13 cellular contexts compared by ENCODE assay signal in the genomic region with DNA sequence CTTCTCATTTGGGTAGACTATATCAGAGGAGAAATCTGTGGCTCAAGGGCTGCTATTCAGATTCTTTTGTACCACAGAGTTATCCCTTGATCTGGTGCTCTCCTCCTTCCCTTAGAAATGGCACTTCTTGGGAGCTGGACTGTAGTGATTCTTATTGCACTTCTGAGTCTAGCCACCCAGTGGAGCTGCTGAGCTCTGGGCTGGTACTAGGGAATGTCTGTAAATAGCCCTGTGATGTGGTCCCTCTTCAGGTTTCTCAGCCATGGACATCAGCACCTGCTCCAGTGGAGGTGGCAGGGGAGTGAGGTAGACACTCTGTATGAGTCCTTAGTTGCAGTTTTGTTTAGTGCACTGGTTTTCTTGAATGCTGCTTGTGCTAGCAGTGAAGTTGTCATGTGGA.
DNase-seq lines count a peak whose midpoint lies in the region; ATAC-seq and TF ChIP-seq lines count a peak whose summit lies in the region.
"Had no signal": no experiment of that assay in that cellular context is flagged by ENCODE, and none has a peak within 500 bp of the region (broad histone marks: within the 10 kb centered on the region; RNA-seq: fewer than 3 reads in every experiment).

No MANE protein-coding gene starts in this region.

- intact Hi-C loops in left cardiac atrium (cut with DNase I), result no loop called here

- H3K4me1 Mint-ChIP-seq in WTC11, result peaks cover 8% of the 10 kb centered on the region
- no peaks in the 10 kb centered on the region for H3K4me1 Mint-ChIP-seq in osteocyte (ENCODE audit: unreplicated experiment)
- H3K4me1 Mint-ChIP-seq: memory B cell had no signal

- H3K27ac Mint-ChIP-seq in WTC11 (no peak overlapping the region), osteocyte (ENCODE audit: unreplicated experiment) (no peak overlapping the region)
- H3K27ac Mint-ChIP-seq: memory B cell had no signal

- H3K9me3 Mint-ChIP-seq in WTC11, result peaks cover 8% of the 10 kb centered on the region
- H3K9me3 Mint-ChIP-seq in osteocyte (ENCODE audit: unreplicated experiment), result peaks cover 15% of the 10 kb centered on the region

- peak; percentile 38 for TF ChIP-seq CTCF in WTC11 (IDR thresholded peaks at IDR 0.05)
- TF ChIP-seq CTCF in osteocyte (IDR thresholded peaks at IDR 0.05), result peak; percentile 32

- DNase-seq in NCI-H82 (lab: John Stamatoyannopoulos, UW) (peak; percentile 52), NCI-H82 treated with DMSO at 0.1 percent for 48 hours (lab: John Stamatoyannopoulos, UW; ENCODE audit: unreplicated experiment) (no peak), Kasumi-1 (lab: John Stamatoyannopoulos, UW) (peak; percentile 24 to 28), WTC11 (ENCODE audit: low spot score) (peak; percentile 71), osteocyte (ENCODE audit: extremely low spot score, unreplicated experiment) (no peak), left cardiac atrium (no peak)
- DNase-seq in activated naive CD4-positive, alpha-beta T cell treated with Interleukin-2 at 50 U/mL for 16 hours, result no peak
- no peak for DNase-seq in activated CD4-positive, alpha-beta T cell treated with anti-CD3 and anti-CD28 coated beads for 1 hour
- DNase-seq: activated CD8-positive, alpha-beta memory T cell treated with anti-CD3 and anti-CD28 coated beads, Interleukin-2, amount 50 U/mL, for 4 hours; NCI-H446 treated with DMSO at 0.1 percent for 48 hours; psoas muscle; T-helper 2 cell had no signal

- CTCF ChIA-PET in WTC11 (lab: Charles Lee), result interaction anchor here (0.6 to 2.1 kb wide), 6 partner anchors 53 to 356 kb away, joined by 3 to 16 read pairs (median 6); no protein-coding TSS in a partner anchor

- POLR2A ChIA-PET in WTC11 (lab: Charles Lee), result no interaction called here

- H3K36me3 Mint-ChIP-seq in WTC11 (peaks cover 3% of the 10 kb centered on the region; the same call in 1 of the 2 replicates), osteocyte (ENCODE audit: unreplicated experiment) (no peaks in the 10 kb centered on the region)
- H3K36me3 Mint-ChIP-seq: memory B cell had no signal

- H3K4me3 Mint-ChIP-seq in WTC11, result no peak overlapping the region
- H3K4me3 Mint-ChIP-seq in osteocyte (ENCODE audit: unreplicated experiment), result no peak overlapping the region
- H3K4me3 Mint-ChIP-seq: memory B cell had no signal

- peak; percentile 99 for ATAC-seq in WTC11
- ATAC-seq in left cardiac atrium, result no peak
- ATAC-seq: psoas muscle had no signal

- H3K27me3 Mint-ChIP-seq in WTC11 (ENCODE audit: low read depth) (no peaks in the 10 kb centered on the region), osteocyte (ENCODE audit: unreplicated experiment) (no peaks in the 10 kb centered on the region)
- H3K27me3 Mint-ChIP-seq: memory B cell had no signal

TF ChIP-seq in WTC11, 78 proteins besides CTCF, POLR2A, EP300 and RAD21:
- TF ChIP-seq, protein P1, sequence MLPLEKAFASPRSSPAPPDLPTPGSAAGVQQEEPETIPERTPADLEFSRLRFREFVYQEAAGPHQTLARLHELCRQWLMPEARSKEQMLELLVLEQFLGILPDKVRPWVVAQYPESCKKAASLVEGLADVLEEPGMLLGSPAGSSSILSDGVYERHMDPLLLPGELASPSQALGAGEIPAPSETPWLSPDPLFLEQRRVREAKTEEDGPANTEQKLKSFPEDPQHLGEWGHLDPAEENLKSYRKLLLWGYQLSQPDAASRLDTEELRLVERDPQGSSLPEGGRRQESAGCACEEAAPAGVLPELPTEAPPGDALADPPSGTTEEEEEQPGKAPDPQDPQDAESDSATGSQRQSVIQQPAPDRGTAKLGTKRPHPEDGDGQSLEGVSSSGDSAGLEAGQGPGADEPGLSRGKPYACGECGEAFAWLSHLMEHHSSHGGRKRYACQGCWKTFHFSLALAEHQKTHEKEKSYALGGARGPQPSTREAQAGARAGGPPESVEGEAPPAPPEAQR (CRISPR knock-in tag; IDR thresholded peaks at IDR 0.05), result no peak
- TF ChIP-seq NR2C2 (CRISPR knock-in tag; IDR thresholded peaks at IDR 0.05), result no peak
- TF ChIP-seq TEAD1 (CRISPR knock-in tag; IDR thresholded peaks at IDR 0.05), result no peak
- no peak for TF ChIP-seq HMGA2 (CRISPR knock-in tag; IDR thresholded peaks at IDR 0.05)
- TF ChIP-seq GRHL2 (CRISPR knock-in tag; IDR thresholded peaks at IDR 0.05; ENCODE audit: insufficient replicate concordance, severe bottlenecking), result no peak
- no peak for TF ChIP-seq MXD4 (CRISPR knock-in tag; IDR thresholded peaks at IDR 0.05; ENCODE audit: borderline replicate concordance)
- TF ChIP-seq, protein P2, sequence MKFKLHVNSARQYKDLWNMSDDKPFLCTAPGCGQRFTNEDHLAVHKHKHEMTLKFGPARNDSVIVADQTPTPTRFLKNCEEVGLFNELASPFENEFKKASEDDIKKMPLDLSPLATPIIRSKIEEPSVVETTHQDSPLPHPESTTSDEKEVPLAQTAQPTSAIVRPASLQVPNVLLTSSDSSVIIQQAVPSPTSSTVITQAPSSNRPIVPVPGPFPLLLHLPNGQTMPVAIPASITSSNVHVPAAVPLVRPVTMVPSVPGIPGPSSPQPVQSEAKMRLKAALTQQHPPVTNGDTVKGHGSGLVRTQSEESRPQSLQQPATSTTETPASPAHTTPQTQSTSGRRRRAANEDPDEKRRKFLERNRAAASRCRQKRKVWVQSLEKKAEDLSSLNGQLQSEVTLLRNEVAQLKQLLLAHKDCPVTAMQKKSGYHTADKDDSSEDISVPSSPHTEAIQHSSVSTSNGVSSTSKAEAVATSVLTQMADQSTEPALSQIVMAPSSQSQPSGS (CRISPR knock-in tag; IDR thresholded peaks at IDR 0.05; ENCODE audit: borderline replicate concordance, low read depth), result no peak
- no peak for TF ChIP-seq NFYB (CRISPR knock-in tag; conservative IDR thresholded peaks at IDR 0.05; ENCODE audit: low read depth)
- TF ChIP-seq OVOL2 (CRISPR knock-in tag; IDR thresholded peaks at IDR 0.05; ENCODE audit: borderline replicate concordance), result no peak
- no peak for TF ChIP-seq NR1H2 (CRISPR knock-in tag; IDR thresholded peaks at IDR 0.05)

Comparison
In these comparisons a context has a peak if more than half of its experiments do, and no peak if none do; other contexts are left out.
1. DNase-seq: peak in NCI-H82 (single experiment), Kasumi-1 (2 of 2) and WTC11 (single experiment); none in NCI-H82 treated with DMSO at 0.1 percent for 48 hours (single experiment), osteocyte (single experiment), activated naive CD4-positive, alpha-beta T cell treated with Interleukin-2 at 50 U/mL for 16 hours (single experiment), activated CD4-positive, alpha-beta T cell treated with anti-CD3 and anti-CD28 coated beads for 1 hour (single experiment) and left cardiac atrium (single experiment).